In the genomic region with DNA sequence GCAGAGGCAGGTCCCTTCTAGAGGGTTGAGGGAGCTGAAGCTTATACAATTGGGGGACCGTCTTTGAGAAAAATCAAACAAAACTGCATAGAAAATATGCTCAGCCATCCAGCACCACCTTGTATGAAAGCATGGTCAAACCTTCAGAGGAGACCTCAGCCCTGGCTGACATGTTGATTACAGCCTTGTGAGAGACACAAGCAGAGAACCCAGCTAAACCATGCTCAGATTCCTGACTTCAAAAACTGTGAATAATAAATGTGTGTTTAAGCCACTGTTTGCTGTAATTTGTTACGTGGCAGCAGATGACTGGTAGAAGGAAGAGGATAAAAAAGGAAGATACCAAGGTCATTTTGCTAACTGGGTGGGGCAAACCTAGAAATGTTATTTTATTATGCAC, we compare ENCODE assay signal across 20 cellular contexts.
"Had no signal": no experiment of that assay in that cellular context is flagged by ENCODE, and none has a peak within 500 bp of the region (broad histone marks: within the 10 kb centered on the region; RNA-seq: fewer than 3 reads in every experiment).

No MANE protein-coding gene starts in this region.

- DNase-seq: activated CD4-positive, alpha-beta T cell treated with anti-CD3 and anti-CD28 coated beads for 1 hour; activated gamma-delta T cell treated with Interleukin-2 at 50 U/mL for 16 hours; activated T-cell treated with anti-CD3 and anti-CD28 coated beads, Interleukin-2, amount 50 U/mL, for 1 hour; anterior cingulate cortex; brain microvascular endothelial cell; caudate nucleus; dorsolateral prefrontal cortex; effector memory CD8-positive, alpha-beta T cell; naive thymus-derived CD4-positive, alpha-beta T cell; ovary; stimulated activated CD4-positive, alpha-beta T cell treated with anti-CD3 and anti-CD28 coated beads, Interleukin-1b, Interleukin-23, amount 100 ng/mL, for 48 hours; substantia nigra; SW 1271; tibial artery had no signal

- H3K27ac Mint-ChIP-seq: activated naive CD4-positive, alpha-beta T cell treated with anti-CD3 and anti-CD28 coated beads, Interleukin-2, amount 50 U/mL, for 24 hours; effector memory CD8-positive, alpha-beta T cell; naive thymus-derived CD4-positive, alpha-beta T cell; stimulated activated naive CD8-positive, alpha-beta T cell treated with anti-CD3 and anti-CD28 coated beads, Interleukin-15, Interleukin-2, amounts not matched to agents 100 ng/mL and 50 ng/mL, for 24 hours had no signal

- H3K36me3 Mint-ChIP-seq: activated naive CD4-positive, alpha-beta T cell treated with anti-CD3 and anti-CD28 coated beads, Interleukin-2, amount 50 U/mL, for 24 hours had no signal

- H3K27ac ChIP-seq: brain microvascular endothelial cell, ovary, tibial artery had no signal

- H3K27me3 ChIP-seq: brain microvascular endothelial cell, dorsolateral prefrontal cortex, ovary, tibial artery had no signal

- H3K4me1 Mint-ChIP-seq: activated naive CD4-positive, alpha-beta T cell treated with anti-CD3 and anti-CD28 coated beads, Interleukin-2, amount 50 U/mL, for 24 hours; naive thymus-derived CD4-positive, alpha-beta T cell had no signal

- H3K4me3 Mint-ChIP-seq: activated naive CD4-positive, alpha-beta T cell treated with anti-CD3 and anti-CD28 coated beads, Interleukin-2, amount 50 U/mL, for 24 hours; effector memory CD8-positive, alpha-beta T cell; naive thymus-derived CD4-positive, alpha-beta T cell; stimulated activated naive CD8-positive, alpha-beta T cell treated with anti-CD3 and anti-CD28 coated beads, Interleukin-15, Interleukin-2, amounts not matched to agents 100 ng/mL and 50 ng/mL, for 24 hours had no signal

- FAIRE-seq: endothelial cell of umbilical vein, frontal cortex, islet of Langerhans had no signal

- H3K4me3 ChIP-seq: dorsolateral prefrontal cortex, lung, ovary, tibial artery had no signal

- H3K9me3 ChIP-seq: ovary had no signal

- H3K36me3 ChIP-seq: brain microvascular endothelial cell, ovary, tibial artery had no signal
